Comparison of ENCODE assay signal across 18 cellular contexts in the genomic region with DNA sequence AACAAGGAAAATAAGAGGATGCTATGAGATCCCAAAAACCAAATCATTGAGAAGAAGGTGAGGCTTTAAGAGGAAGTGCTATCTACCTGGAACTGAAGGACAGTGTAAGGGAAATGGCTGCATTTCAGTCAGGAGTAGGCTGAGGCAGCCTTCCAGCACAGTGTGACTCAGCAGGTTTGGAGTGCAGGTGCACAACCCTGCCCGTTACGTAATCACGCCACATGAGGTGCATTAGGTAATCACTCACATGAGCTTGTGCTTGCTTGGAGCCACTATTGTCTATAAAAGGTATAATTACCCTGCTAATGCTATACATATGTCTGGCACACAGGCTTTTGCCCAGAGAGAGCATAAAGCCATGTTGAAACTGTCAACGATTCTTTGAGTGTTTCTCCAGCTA.
DNase-seq lines count a peak whose midpoint lies in the region; ATAC-seq, FAIRE-seq and TF ChIP-seq lines count a peak whose summit lies in the region.
"Had no signal": no experiment of that assay in that cellular context is flagged by ENCODE, and none has a peak within 500 bp of the region (broad histone marks: within the 10 kb centered on the region; RNA-seq: fewer than 3 reads in every experiment).

No MANE protein-coding gene starts in this region.

- no peak for FAIRE-seq in GM12878 (lab: Jason Lieb, UNC)

- no peak overlapping the region for H3K27ac Mint-ChIP-seq in GM23338
- H3K27ac Mint-ChIP-seq in activated naive CD8-positive, alpha-beta T cell treated with anti-CD3 and anti-CD28 coated beads for 36 hours, result no peak overlapping the region
- H3K27ac Mint-ChIP-seq: HFFc6, progenitor cell of endocrine pancreas had no signal

- RAD21 ChIA-PET in GM12878 (lab: Charles Lee; ENCODE audit: unreplicated experiment), result no interaction called here

- no peak overlapping the region for H4K5ac ChIP-seq in mesendoderm (ENCODE audit: low read length)

- H3K9me3 Mint-ChIP-seq in GM23338, result peaks cover 44% of the 10 kb centered on the region
- peaks cover 29% of the 10 kb centered on the region for H3K9me3 Mint-ChIP-seq in activated naive CD8-positive, alpha-beta T cell treated with anti-CD3 and anti-CD28 coated beads for 36 hours

- H3K27me3 Mint-ChIP-seq in GM23338 (ENCODE audit: insufficient read depth, low read depth, poor library complexity), result no peaks in the 10 kb centered on the region
- no peaks in the 10 kb centered on the region for H3K27me3 Mint-ChIP-seq in activated naive CD8-positive, alpha-beta T cell treated with anti-CD3 and anti-CD28 coated beads for 36 hours

- WGBS in GM12878 (ENCODE audit: insufficient coverage, insufficient replicate concordance, low lambda C conversion rate, missing lambda C conversion rate), result 50% methylated on average over 4 of the region's 4 CpGs
- WGBS in mesendoderm (ENCODE audit: extremely low coverage, insufficient coverage, low lambda C conversion rate), result no CpG with 5 or more reads among the region's 4 CpGs

- no peak for TF ChIP-seq RAD21 in GM12878 (IDR thresholded peaks at IDR 0.05; ENCODE audit: insufficient read depth, low read depth, low read length)

- H3K4me1 ChIP-seq in GM23338 (ENCODE audit: insufficient read depth) (no peaks in the 10 kb centered on the region), GM12878 (ENCODE audit: control insufficient read depth, insufficient read depth, low read length) (no peaks in the 10 kb centered on the region), mesendoderm (ENCODE audit: control insufficient read depth, low read depth, low read length) (no peaks in the 10 kb centered on the region)
- H3K4me1 ChIP-seq: BLaER1 treated with 17β-estradiol and CSF1 and Interleukin-3, amounts not matched to agents 10 nM and 100 nM; stomach had no signal

- H3K4me3 Mint-ChIP-seq in GM23338, result no peak overlapping the region
- no peak overlapping the region for H3K4me3 Mint-ChIP-seq in activated naive CD8-positive, alpha-beta T cell treated with anti-CD3 and anti-CD28 coated beads for 36 hours
- H3K4me3 Mint-ChIP-seq: HFFc6 had no signal

- SMC1A ChIA-PET in GM12878 (lab: Charles Lee; ENCODE audit: uncharacterized antibody, unreplicated experiment), result no interaction called here

- TF ChIP-seq POLR2A in NB4 (IDR thresholded peaks at IDR 0.05; ENCODE audit: extremely low read depth, insufficient read length) (no peak), GM12878 (IDR thresholded peaks at IDR 0.05; ENCODE audit: low read depth, low read length) (no peak)

- intact Hi-C loops in GM12878 (cut with micrococcal nuclease; ENCODE audit: unreplicated experiment), result no loop called here

- no peak overlapping the region for H2AFZ ChIP-seq in GM23338
- no peak overlapping the region for H2AFZ ChIP-seq in GM12878 (ENCODE audit: control insufficient read depth, low read depth, low read length)

- H3K9me2 ChIP-seq in GM23338 (ENCODE audit: insufficient read depth), result no peaks in the 10 kb centered on the region

- no peak overlapping the region for H3K4ac ChIP-seq in mesendoderm (ENCODE audit: low read depth, low read length)

- H3K9ac ChIP-seq in GM12878 (ENCODE audit: control insufficient read depth, insufficient read depth, low read length) (no peak overlapping the region), mesendoderm (ENCODE audit: low read length) (no peak overlapping the region)
- H3K9ac ChIP-seq: BLaER1 treated with 17β-estradiol and CSF1 and Interleukin-3, amounts not matched to agents 10 nM and 100 nM had no signal

- H4K20me1 ChIP-seq in GM23338 (replicated peaks; ENCODE audit: insufficient read depth) (no peaks in the 10 kb centered on the region), GM12878 (ENCODE audit: control insufficient read depth, insufficient read depth) (no peaks in the 10 kb centered on the region)
- H4K20me1 ChIP-seq: BLaER1 treated with 17β-estradiol and CSF1 and Interleukin-3, amounts not matched to agents 10 nM and 100 nM had no signal

- no peak overlapping the region for H4K8ac ChIP-seq in mesendoderm (ENCODE audit: low read depth, low read length)

- H3K4me2 ChIP-seq in GM23338 (no peak overlapping the region), GM12878 (ENCODE audit: control insufficient read depth, insufficient read depth) (no peak overlapping the region), mesendoderm (ENCODE audit: low read length) (no peak overlapping the region)
- H3K4me2 ChIP-seq: BLaER1 treated with 17β-estradiol and CSF1 and Interleukin-3, amounts not matched to agents 10 nM and 100 nM had no signal

- no peak overlapping the region for H2BK15ac ChIP-seq in mesendoderm (replicated peaks; ENCODE audit: low read depth)

- no peaks in the 10 kb centered on the region for H3K79me2 ChIP-seq in GM23338 (replicated peaks; ENCODE audit: insufficient read depth)
- H3K79me2 ChIP-seq in GM12878 (ENCODE audit: control insufficient read depth, insufficient read depth, low read length), result no peaks in the 10 kb centered on the region
- H3K79me2 ChIP-seq in mesendoderm (ENCODE audit: control insufficient read depth, insufficient read depth, low read length), result no peaks in the 10 kb centered on the region

- no peak overlapping the region for H3K23ac ChIP-seq in mesendoderm (ENCODE audit: low read length)

- H3K27ac ChIP-seq in GM23338 (ENCODE audit: low read depth) (no peak overlapping the region), GM12878 (ENCODE audit: control insufficient read depth, insufficient read depth) (no peak overlapping the region), mesendoderm (ENCODE audit: low read depth, low read length) (no peak overlapping the region)
- H3K27ac ChIP-seq: BLaER1 treated with 17β-estradiol and CSF1 and Interleukin-3, amounts not matched to agents 10 nM and 100 nM; stomach; WERI-Rb-1 had no signal

- CTCF ChIA-PET in GM12878 (lab: Yijun Ruan, JAX), result no interaction called here

- no peak overlapping the region for H2BK5ac ChIP-seq in mesendoderm (ENCODE audit: low read length)

- H3K36me3 ChIP-seq in GM23338 (ENCODE audit: insufficient read depth), result no peaks in the 10 kb centered on the region
- no peaks in the 10 kb centered on the region for H3K36me3 ChIP-seq in GM12878 (ENCODE audit: control insufficient read depth in 2 of 2, insufficient read depth in 2 of 2, low read length in 1 of 2)
- no peaks in the 10 kb centered on the region for H3K36me3 ChIP-seq in mesendoderm (ENCODE audit: control insufficient read depth, insufficient read depth, low read length)
- H3K36me3 ChIP-seq: BLaER1 treated with 17β-estradiol and CSF1 and Interleukin-3, amounts not matched to agents 10 nM and 100 nM; stomach; WERI-Rb-1 had no signal

- H3F3A ChIP-seq in GM23338 (replicated peaks; ENCODE audit: low read depth), result no peaks in the 10 kb centered on the region

- TF ChIP-seq CTCF in GM23338 (conservative IDR thresholded peaks at IDR 0.05; ENCODE audit: low read depth in 2 of 2) (no peak), NB4 (IDR thresholded peaks at IDR 0.05; ENCODE audit: low read depth, low read length) (no peak), GM12878 (IDR thresholded peaks at IDR 0.05 in 2 of 3, conservative IDR thresholded peaks at IDR 0.05 in 1 of 3; ENCODE audit: control insufficient read depth in 2 of 3, extremely low read depth in 1 of 3, insufficient read depth in 1 of 3, low read depth in 3 of 3, low read length in 3 of 3) (no peak)

- H3K4me3 ChIP-seq in GM23338, result no peak overlapping the region
- H3K4me3 ChIP-seq in NB4 (ENCODE audit: low read depth, low read length), result no peak overlapping the region
- H3K4me3 ChIP-seq in GM12878, result no peak overlapping the region
- no peak overlapping the region for H3K4me3 ChIP-seq in mesendoderm (ENCODE audit: low read length)
- H3K4me3 ChIP-seq: BLaER1 treated with 17β-estradiol and CSF1 and Interleukin-3, amounts not matched to agents 10 nM and 100 nM; stomach had no signal

- H3K18ac ChIP-seq in mesendoderm (ENCODE audit: low read length), result no peak overlapping the region

- no peak overlapping the region for H3K56ac ChIP-seq in mesendoderm (ENCODE audit: low read length)

- TF ChIP-seq EP300 in GM12878 (IDR thresholded peaks at IDR 0.05; ENCODE audit: borderline replicate concordance in 1 of 2, control insufficient read depth in 1 of 2, low read depth in 2 of 2, low read length in 2 of 2), result no peak

- H3K36me3 Mint-ChIP-seq in GM23338 (ENCODE audit: low read depth), result peaks cover 15% of the 10 kb centered on the region; the same call in 2 of the 3 replicates
- no peaks in the 10 kb centered on the region for H3K36me3 Mint-ChIP-seq in activated naive CD8-positive, alpha-beta T cell treated with anti-CD3 and anti-CD28 coated beads for 36 hours

- in situ Hi-C loops in GM12878 (cut with MboI), result no loop called here

- no peak overlapping the region for H2AK5ac ChIP-seq in mesendoderm (ENCODE audit: low read length)

- H3K4me1 Mint-ChIP-seq in GM23338, result no peaks in the 10 kb centered on the region
- H3K4me1 Mint-ChIP-seq in activated naive CD8-positive, alpha-beta T cell treated with anti-CD3 and anti-CD28 coated beads for 36 hours, result no peaks in the 10 kb centered on the region

- H3K9me3 ChIP-seq in GM12878 (replicated peaks; ENCODE audit: control insufficient read depth, insufficient read depth, low read length), result no peaks in the 10 kb centered on the region; the same call in 2 of the 3 replicates

- BruUV-seq in GM12878 (replicated peaks; lab: Mats Ljungman, UMichigan), result no TSS peak

- H3K27me3 ChIP-seq in GM23338 (ENCODE audit: insufficient read depth) (no peaks in the 10 kb centered on the region), GM12878 (replicated peaks in 1 of 2; ENCODE audit: control insufficient read depth in 2 of 2, insufficient read depth in 2 of 2, low read length in 1 of 2) (no peaks in the 10 kb centered on the region), mesendoderm (ENCODE audit: insufficient read depth, low read length, poor library complexity) (no peaks in the 10 kb centered on the region)
- H3K27me3 ChIP-seq: BLaER1 treated with 17β-estradiol and CSF1 and Interleukin-3, amounts not matched to agents 10 nM and 100 nM; stomach had no signal

- POLR2A ChIA-PET in GM12878 (lab: Charles Lee), result no interaction called here

- no peak overlapping the region for H2BK120ac ChIP-seq in mesendoderm (ENCODE audit: low read depth, low read length)

- no peaks in the 10 kb centered on the region for H3K79me1 ChIP-seq in mesendoderm (ENCODE audit: low read length)

- ATAC-seq in GM23338 (no peak), GM12878 (no peak)

- DNase-seq in GM23338 (ENCODE audit: low spot score) (peak; percentile 57), NB4 (ENCODE audit: low read depth) (peak; percentile 40), GM12878 (ENCODE audit: low read depth, low spot score) (no peak), mesendoderm (peak; percentile 59), activated gamma-delta T cell (lab: John Stamatoyannopoulos, UW) (no peak), SK-N-DZ (ENCODE audit: low spot score) (no peak)
- no peak for DNase-seq in activated naive CD8-positive, alpha-beta T cell treated with anti-CD3 and anti-CD28 coated beads for 36 hours
- DNase-seq: activated CD8-positive, alpha-beta memory T cell treated with anti-CD3 and anti-CD28 coated beads for 24 hours; anterior cingulate cortex; cortex of kidney; HFFc6; hypothalamus; left ventricle myocardium superior; NCI-H2107; stomach; WERI-Rb-1 had no signal

TF ChIP-seq in GM23338, 12 proteins besides CTCF, POLR2A, EP300 and RAD21 (continues in another document):
- TF ChIP-seq EZH2phosphoT487 (IDR thresholded peaks at IDR 0.05; ENCODE audit: unreplicated experiment), result no peak

TF ChIP-seq in GM12878, 131 proteins besides CTCF, POLR2A, EP300 and RAD21 (continues in another document):
- TF ChIP-seq MEF2B (IDR thresholded peaks at IDR 0.05; ENCODE audit: partially characterized antibody, poor library complexity, severe bottlenecking), result no peak
- TF ChIP-seq ZBED1 (IDR thresholded peaks at IDR 0.05; ENCODE audit: borderline replicate concordance), result no peak

Comparison
In these comparisons a context has a peak if more than half of its experiments do, and no peak if none do; other contexts are left out.
1. DNase-seq: peak in GM23338 (single experiment), NB4 (single experiment) and mesendoderm (single experiment); none in GM12878 (single experiment), activated gamma-delta T cell (single experiment), SK-N-DZ (single experiment) and activated naive CD8-positive, alpha-beta T cell treated with anti-CD3 and anti-CD28 coated beads for 36 hours (single experiment).